In the genomic region with DNA sequence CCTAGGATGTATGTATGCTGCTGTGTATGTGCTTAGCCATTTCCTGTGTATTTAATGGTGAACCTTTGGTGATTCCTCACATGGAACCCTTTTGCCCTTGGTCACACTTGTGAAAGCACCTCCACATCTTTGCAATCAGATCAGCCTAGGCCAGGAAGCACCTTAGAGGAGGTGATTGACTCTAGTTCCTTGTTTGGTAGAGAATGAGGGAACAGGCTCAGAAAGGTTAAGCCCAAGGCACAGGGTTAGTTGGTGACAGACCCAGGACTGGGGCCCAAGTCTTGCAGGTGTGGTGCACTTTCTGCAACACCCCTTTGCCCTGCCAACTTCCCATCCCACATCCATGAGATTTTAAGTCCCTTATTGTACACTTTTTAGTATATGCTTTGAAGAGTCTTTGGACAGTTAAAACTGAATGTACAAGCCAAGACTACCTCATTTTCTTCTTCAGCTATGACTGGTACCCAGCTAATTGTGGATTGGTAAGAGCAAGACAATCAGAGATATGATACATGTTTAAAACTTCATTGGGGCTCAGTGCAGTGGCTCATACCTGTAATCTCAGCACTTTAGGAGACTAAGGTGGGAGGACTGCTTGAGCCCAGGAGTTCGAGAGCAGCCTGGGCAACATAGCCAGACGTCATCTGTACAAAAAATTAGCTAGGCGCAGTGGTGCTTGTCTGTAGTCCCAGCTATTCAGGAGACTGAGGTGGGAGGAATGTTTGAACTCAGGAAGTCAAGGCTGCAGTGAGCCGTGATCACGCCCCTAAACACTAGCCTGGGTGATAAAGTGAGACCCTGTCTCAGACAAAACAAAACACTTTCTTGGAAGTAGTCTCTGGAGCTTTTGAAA, we compare ENCODE assay signal across 10 cellular contexts.
DNase-seq lines count a peak whose midpoint lies in the region; ATAC-seq and TF ChIP-seq lines count a peak whose summit lies in the region.
"Had no signal": no experiment of that assay in that cellular context is flagged by ENCODE, and none has a peak within 500 bp of the region (broad histone marks: within the 10 kb centered on the region; RNA-seq: fewer than 3 reads in every experiment).

No MANE protein-coding gene starts in this region.

- peaks cover 77% of the 10 kb centered on the region for H3K79me2 ChIP-seq in GM23338 (replicated peaks; ENCODE audit: insufficient read depth)

- no peak overlapping the region for H2AFZ ChIP-seq in GM23338

- H3K36me3 ChIP-seq in CD8-positive, alpha-beta memory T cell (ENCODE audit: insufficient read depth, low read length): peaks cover 6% of the 10 kb centered on the region
- H3K36me3 ChIP-seq in GM23338 (ENCODE audit: insufficient read depth): no peaks in the 10 kb centered on the region

- POLR2A ChIA-PET in CD8-positive, alpha-beta memory T cell (lab: Charles Lee): interaction anchor here (0.6 to 4.0 kb wide), 6 partner anchors 10 to 97 kb away, joined by 3 to 31 read pairs (median 4); partner anchors contain the start of gene RASSF3
- POLR2A ChIA-PET in activated CD8-positive, alpha-beta T cell treated with anti-CD3 and anti-CD28 coated beads for 36 hours (lab: Charles Lee): interaction anchor here (0.8 to 3.8 kb wide), 5 partner anchors 13 to 72 kb away, joined by 3 to 32 read pairs (median 7); no protein-coding TSS in a partner anchor

- H3K4me3 ChIP-seq in CD8-positive, alpha-beta memory T cell (ENCODE audit: low read length): peak overlapping the region; percentile 44
- no peak overlapping the region for H3K4me3 ChIP-seq in GM23338

- peak overlapping the region; percentile 43 to 81 (median 73) for H3K4me3 Mint-ChIP-seq in CD8-positive, alpha-beta memory T cell
- no peak overlapping the region for H3K4me3 Mint-ChIP-seq in GM23338
- no peak overlapping the region for H3K4me3 Mint-ChIP-seq in activated CD8-positive, alpha-beta T cell treated with anti-CD3 and anti-CD28 coated beads for 36 hours
- H3K4me3 Mint-ChIP-seq in naive B cell: peak overlapping the region in 6 of 8 donors; percentile 10 to 79 (median 50)

- peak overlapping the region; percentile 18 for H3K27ac ChIP-seq in CD8-positive, alpha-beta memory T cell (ENCODE audit: low read depth, low read length)
- peak overlapping the region; percentile 10; the same call in 1 of the 2 replicates for H3K27ac ChIP-seq in GM23338 (ENCODE audit: low read depth)

- peak overlapping the region; percentile 89 to 98 (median 96) for H3K27ac Mint-ChIP-seq in CD8-positive, alpha-beta memory T cell
- H3K27ac Mint-ChIP-seq in GM23338 (peak overlapping the region; percentile 13; the same call in 1 of the 2 replicates), naive B cell (peak overlapping the region; percentile 46 to 97 (median 76))
- peak overlapping the region; percentile 88 for H3K27ac Mint-ChIP-seq in activated CD8-positive, alpha-beta T cell treated with anti-CD3 and anti-CD28 coated beads for 36 hours

- no peaks in the 10 kb centered on the region for H3K27me3 ChIP-seq in CD8-positive, alpha-beta memory T cell (ENCODE audit: insufficient read depth, low read length, poor library complexity, severe bottlenecking)
- no peaks in the 10 kb centered on the region for H3K27me3 ChIP-seq in GM23338 (ENCODE audit: insufficient read depth)

- intact Hi-C loops in activated CD8-positive, alpha-beta T cell treated with anti-CD3 and anti-CD28 coated beads for 36 hours (cut with micrococcal nuclease): no loop called here

- peaks cover 16% of the 10 kb centered on the region; the same call in 1 of the 2 replicates for H4K20me1 ChIP-seq in GM23338 (replicated peaks; ENCODE audit: insufficient read depth)

- DNase-seq in CD8-positive, alpha-beta memory T cell: peak in 1 of 5 donors; percentile 56
- DNase-seq in GM23338 (ENCODE audit: low spot score): no peak
- DNase-seq in activated CD8-positive, alpha-beta T cell treated with anti-CD3 and anti-CD28 coated beads for 36 hours: peak; percentile 38
- no peak for DNase-seq in naive B cell
- no peak for DNase-seq in DMS114 treated with DMSO at 0.1 percent for 48 hours (lab: John Stamatoyannopoulos, UW; ENCODE audit: unreplicated experiment)
- no peak for DNase-seq in CD1c-positive myeloid dendritic cell (ENCODE audit: extremely low spot score)
- no peak for DNase-seq in NCI-H187 treated with DMSO at 0.1 percent for 48 hours (lab: John Stamatoyannopoulos, UW)
- DNase-seq: NCI-H1417, trophoblast cell had no signal

- H3K36me3 Mint-ChIP-seq in CD8-positive, alpha-beta memory T cell: peaks cover 0 to 23% (median 2%) of the 10 kb centered on the region in 3 donors
- H3K36me3 Mint-ChIP-seq in GM23338 (ENCODE audit: low read depth) (peaks cover 12% of the 10 kb centered on the region), naive B cell (peaks cover 0 to 9% of the 10 kb centered on the region in 2 donors)
- peaks cover 38% of the 10 kb centered on the region for H3K36me3 Mint-ChIP-seq in activated CD8-positive, alpha-beta T cell treated with anti-CD3 and anti-CD28 coated beads for 36 hours (ENCODE audit: low read depth)

- H3K9me3 ChIP-seq in CD8-positive, alpha-beta memory T cell (ENCODE audit: low read length): no peaks in the 10 kb centered on the region

- peaks cover 97% of the 10 kb centered on the region for H3K4me1 ChIP-seq in CD8-positive, alpha-beta memory T cell (ENCODE audit: insufficient read depth, low read length)
- peaks cover 29% of the 10 kb centered on the region for H3K4me1 ChIP-seq in GM23338 (ENCODE audit: insufficient read depth)

- CTCF ChIA-PET in CD8-positive, alpha-beta memory T cell (lab: Charles Lee): interaction anchor here (1.7 to 9.9 kb wide), 3 partner anchors 13 to 47 kb away, joined by 3 to 78 read pairs (median 3); no protein-coding TSS in a partner anchor
- CTCF ChIA-PET in activated CD8-positive, alpha-beta T cell treated with anti-CD3 and anti-CD28 coated beads for 36 hours (lab: Charles Lee): interaction anchor here (1.2 to 6.0 kb wide), 7 partner anchors 11 to 162 kb away, joined by 3 to 29 read pairs (median 5); partner anchors contain the start of gene RASSF3

- no peak for TF ChIP-seq CTCF in GM23338 (conservative IDR thresholded peaks at IDR 0.05; ENCODE audit: low read depth in 2 of 2)
- no peak for TF ChIP-seq CTCF in activated CD8-positive, alpha-beta T cell treated with anti-CD3 and anti-CD28 coated beads for 36 hours (IDR thresholded peaks at IDR 0.05)

- peaks cover 86 to 97% (median 95%) of the 10 kb centered on the region in 3 donors for H3K4me1 Mint-ChIP-seq in CD8-positive, alpha-beta memory T cell
- H3K4me1 Mint-ChIP-seq in GM23338 (peaks cover 33% of the 10 kb centered on the region), naive B cell (peaks cover 47 to 86% (median 60%) of the 10 kb centered on the region in 3 donors)
- peaks cover 89% of the 10 kb centered on the region for H3K4me1 Mint-ChIP-seq in activated CD8-positive, alpha-beta T cell treated with anti-CD3 and anti-CD28 coated beads for 36 hours (ENCODE audit: low read depth)

- no peak for ATAC-seq in GM23338
- ATAC-seq in activated CD8-positive, alpha-beta T cell treated with anti-CD3 and anti-CD28 coated beads for 36 hours: peak; percentile 60
- ATAC-seq in naive B cell (ENCODE audit: low read depth in 2 of 2): peak; percentile 15 to 29
- no peak for ATAC-seq in GM19467 (IDR thresholded peaks at IDR 0.05; ENCODE audit: unreplicated experiment)

- H3K9me3 Mint-ChIP-seq in CD8-positive, alpha-beta memory T cell: peaks cover 0 to 2% (median 0%) of the 10 kb centered on the region in 5 donors
- no peaks in the 10 kb centered on the region for H3K9me3 Mint-ChIP-seq in GM23338
- H3K9me3 Mint-ChIP-seq in activated CD8-positive, alpha-beta T cell treated with anti-CD3 and anti-CD28 coated beads for 36 hours: no peaks in the 10 kb centered on the region
- H3K9me3 Mint-ChIP-seq in naive B cell: no peaks in the 10 kb centered on the region

- H3K9me2 ChIP-seq in GM23338 (ENCODE audit: insufficient read depth): no peaks in the 10 kb centered on the region

- H3K27me3 Mint-ChIP-seq in CD8-positive, alpha-beta memory T cell: peaks cover 0 to 4% of the 10 kb centered on the region in 2 donors
- H3K27me3 Mint-ChIP-seq in GM23338 (ENCODE audit: insufficient read depth, low read depth, poor library complexity) (peaks cover 2% of the 10 kb centered on the region), naive B cell (no peaks in the 10 kb centered on the region)
- H3K27me3 Mint-ChIP-seq in activated CD8-positive, alpha-beta T cell treated with anti-CD3 and anti-CD28 coated beads for 36 hours: no peaks in the 10 kb centered on the region

- no peaks in the 10 kb centered on the region for H3F3A ChIP-seq in GM23338 (replicated peaks; ENCODE audit: low read depth)

- no peak overlapping the region for H3K4me2 ChIP-seq in GM23338

TF ChIP-seq in GM23338, 12 proteins besides CTCF, POLR2A, EP300 and RAD21 (continues in another document):
- TF ChIP-seq NANOG (IDR thresholded peaks at IDR 0.05; ENCODE audit: borderline replicate concordance): no peak
- TF ChIP-seq POLR2AphosphoS5 (IDR thresholded peaks at IDR 0.05; ENCODE audit: low read depth): no peak
- no peak for TF ChIP-seq STAT1 (IDR thresholded peaks at IDR 0.05; ENCODE audit: unreplicated experiment)

Comparison
In these comparisons a context has a peak if more than half of its experiments do, and no peak if none do; other contexts are left out.
1. H3K27ac Mint-ChIP-seq: peak in every context shown above with its lines; median percentile 96 in CD8-positive, alpha-beta memory T cell; 88 in activated CD8-positive, alpha-beta T cell treated with anti-CD3 and anti-CD28 coated beads for 36 hours; 76 in naive B cell; 13 in GM23338.
2. H3K4me3 Mint-ChIP-seq: peak in CD8-positive, alpha-beta memory T cell (7 of 7) and naive B cell (6 of 8); none in GM23338 (single experiment) and activated CD8-positive, alpha-beta T cell treated with anti-CD3 and anti-CD28 coated beads for 36 hours (single experiment).
3. ATAC-seq: peak in activated CD8-positive, alpha-beta T cell treated with anti-CD3 and anti-CD28 coated beads for 36 hours (single experiment) and naive B cell (2 of 2); none in GM23338 (single experiment) and GM19467 (single experiment).